ENCODE assay signal across 18 cellular contexts in the genomic region with DNA sequence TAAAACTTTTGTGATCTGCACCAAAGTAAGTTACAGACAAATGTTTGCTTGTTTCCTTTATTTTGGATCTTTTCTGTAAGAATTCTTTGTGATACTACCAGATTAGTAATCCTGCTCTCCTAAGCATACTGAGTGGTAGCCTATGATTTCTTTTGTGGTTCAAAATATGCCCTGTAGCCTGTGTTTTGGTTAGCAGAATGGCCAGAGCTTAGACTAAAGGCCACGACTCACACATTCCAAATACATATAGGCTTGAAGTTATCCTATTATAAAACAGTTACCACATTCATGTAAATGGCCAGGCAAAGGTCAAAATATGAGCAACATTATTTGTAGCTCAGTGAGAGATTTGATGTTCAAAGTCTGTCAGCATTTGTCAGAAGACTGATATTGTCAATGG.
"Had no signal": no experiment of that assay in that cellular context is flagged by ENCODE, and none has a peak within 500 bp of the region (broad histone marks: within the 10 kb centered on the region; RNA-seq: fewer than 3 reads in every experiment).

No MANE protein-coding gene starts in this region.

- FAIRE-seq: keratinocyte, pancreas had no signal

- H3K4me1 ChIP-seq: left lung, pancreas had no signal

- H3K4me3 ChIP-seq: gastroesophageal sphincter, hepatocyte, left lung, mucosa of descending colon, pancreas, transverse colon, vagina had no signal

- H3K27ac ChIP-seq: gastroesophageal sphincter, hepatocyte, left lung, pancreas, transverse colon, vagina had no signal

- H3K27me3 ChIP-seq: gastroesophageal sphincter, hepatocyte, left lung, pancreas, transverse colon, vagina had no signal

- DNase-seq: activated CD4-positive, alpha-beta memory T cell treated with anti-CD3 and anti-CD28 coated beads, Interleukin-2, amount 10 ng/mL, durations not matched to agents 7 days and 5 days; activated CD4-positive, alpha-beta T cell treated with anti-CD3 and anti-CD28 coated beads for 36 hours; activated CD8-positive, alpha-beta memory T cell treated with anti-CD3 and anti-CD28 coated beads, Interleukin-2, amount 50 U/mL, for 4 hours; activated effector memory CD4-positive, alpha-beta T cell treated with anti-CD3 and anti-CD28 coated beads, Interleukin-2, amount 50 U/mL, for 16 hours; activated T-cell treated with anti-CD3 and anti-CD28 coated beads, Interleukin-2, amount 50 U/mL, for 48 hours; amniotic stem cell; effector memory CD4-positive, alpha-beta T cell; left lung; mucosa of descending colon; naive thymus-derived CD4-positive, alpha-beta T cell; pancreas; stimulated activated naive B cell treated with anti-CD40 and anti-IgM and Interleukin-4, amounts not matched to agents 10 μg/mL and 1 μg/mL and 100 μg/mL, for 72 hours; T-helper 17 cell; transverse colon had no signal

- ATAC-seq: activated CD4-positive, alpha-beta T cell treated with anti-CD3 and anti-CD28 coated beads for 36 hours; gastroesophageal sphincter; left lung; mucosa of descending colon; naive thymus-derived CD4-positive, alpha-beta T cell; pancreas; stimulated activated naive B cell treated with anti-CD40 and anti-IgM and Interleukin-4, amounts not matched to agents 10 μg/mL and 1 μg/mL and 100 μg/mL, for 72 hours; T-helper 17 cell had no signal

- H3K79me2 ChIP-seq: hepatocyte had no signal

- H2AFZ ChIP-seq: hepatocyte had no signal

- H3K4me2 ChIP-seq: hepatocyte had no signal

- H3K9me3 ChIP-seq: left lung, mucosa of descending colon, pancreas, transverse colon, vagina had no signal

- H3K36me3 ChIP-seq: gastroesophageal sphincter, left lung, pancreas, transverse colon, vagina had no signal
